In genomic region chr4:138953962-138954371, GRCh38 we compare ENCODE assay signal across 12 cellular contexts.
DNase-seq lines count a peak whose midpoint lies in the region; ATAC-seq lines count a peak whose summit lies in the region.
"Had no signal": no experiment of that assay in that cellular context is flagged by ENCODE, and none has a peak within 500 bp of the region (broad histone marks: within the 10 kb centered on the region; RNA-seq: fewer than 3 reads in every experiment).

No MANE protein-coding gene starts in this region.

- DNase-seq in AG20443 (ENCODE audit: low spot score) = peak; percentile 83
- peak; percentile 20 for DNase-seq in NOMO-1 treated with dmso at 0.1 percent for 144 hours (lab: John Stamatoyannopoulos, UW; ENCODE audit: unreplicated experiment)
- DNase-seq in fibroblast of gingiva (ENCODE audit: low read depth) = peak; percentile 94
- peak; percentile 91 for DNase-seq in non-pigmented ciliary epithelial cell (ENCODE audit: low read depth)
- no peak for DNase-seq in activated naive CD4-positive, alpha-beta T cell treated with anti-CD3 and anti-CD28 coated beads, Interleukin-2, amount 50 U/mL, for 16 hours
- DNase-seq in stimulated activated CD4-positive, alpha-beta T cell treated with anti-CD3 and anti-CD28 coated beads, Interleukin-4, amount 100 ng/mL, for 1 hour = no peak
- no peak for DNase-seq in NCI-H446 treated with DMSO at 0.1 percent for 48 hours (lab: John Stamatoyannopoulos, UW)
- DNase-seq: Calu3; effector CD4-positive, alpha-beta T cell; KG1; Peyer's patch had no signal

- no peak for ATAC-seq in GM21381 (IDR thresholded peaks at IDR 0.05; ENCODE audit: unreplicated experiment)

Comparison
In these comparisons a context has a peak if more than half of its experiments do, and no peak if none do; other contexts are left out.
1. DNase-seq: peak in AG20443 (single experiment), NOMO-1 treated with dmso at 0.1 percent for 144 hours (single experiment), fibroblast of gingiva (single experiment) and non-pigmented ciliary epithelial cell (single experiment); none in activated naive CD4-positive, alpha-beta T cell treated with anti-CD3 and anti-CD28 coated beads, Interleukin-2, amount 50 U/mL, for 16 hours (single experiment), stimulated activated CD4-positive, alpha-beta T cell treated with anti-CD3 and anti-CD28 coated beads, Interleukin-4, amount 100 ng/mL, for 1 hour (single experiment) and NCI-H446 treated with DMSO at 0.1 percent for 48 hours (single experiment).